ENCODE assay signal across 8 cellular contexts in the genomic region with DNA sequence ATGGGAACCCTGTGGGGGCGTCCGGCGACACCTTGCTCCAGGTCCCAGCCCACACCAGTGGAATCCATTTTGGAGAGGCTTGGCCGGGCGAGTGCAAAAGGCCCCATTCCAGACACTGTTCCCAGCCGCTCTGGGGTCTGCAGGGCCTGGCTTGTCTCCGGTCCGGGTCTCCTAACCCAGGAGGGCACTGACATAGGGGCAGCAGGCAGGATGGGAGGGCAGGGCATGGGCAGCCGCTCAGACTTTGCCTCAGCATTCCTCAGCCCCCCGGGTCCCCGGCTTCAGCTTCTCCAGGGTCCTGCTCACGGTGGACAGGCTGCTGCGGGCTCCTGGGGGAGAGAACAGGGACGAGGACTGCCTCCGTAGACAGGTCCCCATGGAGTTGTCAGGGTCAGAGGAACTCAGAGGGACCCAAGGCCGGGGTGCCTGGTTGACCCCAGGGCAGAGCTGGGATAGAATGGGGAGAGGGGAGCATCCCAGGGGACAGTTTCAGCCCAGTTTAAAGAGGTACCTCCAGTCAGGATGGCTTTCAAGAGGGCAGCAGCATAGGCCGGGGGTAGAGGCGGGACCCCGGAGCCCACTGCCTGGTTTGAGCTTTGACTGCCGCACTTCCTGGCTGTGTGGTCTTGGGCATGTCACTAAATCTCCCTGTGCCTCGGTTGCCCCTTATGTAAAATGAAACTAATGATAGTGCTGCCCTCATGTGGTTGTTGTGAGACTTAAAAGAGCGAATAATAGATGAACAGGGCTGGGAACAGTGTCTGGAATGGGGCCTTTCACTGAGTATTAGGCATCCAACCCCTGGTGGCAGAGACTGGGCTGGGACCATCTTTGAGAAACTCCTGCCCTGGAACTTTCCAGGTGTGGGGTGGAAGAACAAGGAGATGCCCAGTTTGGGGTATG. TPM values are rescaled to one million over a fixed set of nuclear protein-coding genes. Genes with fewer than 3 reads are reported as not detected.
DNase-seq lines count a peak whose midpoint lies in the region; ATAC-seq, FAIRE-seq and TF ChIP-seq lines count a peak whose summit lies in the region.

No MANE protein-coding gene starts in this region.

- H3K4me3 ChIP-seq in bronchial epithelial cell (ENCODE audit: low read depth, low read length) (no peak overlapping the region), lung (no peak overlapping the region)

- no peaks in the 10 kb centered on the region for H3K4me1 ChIP-seq in lung (ENCODE audit: control insufficient read depth in 2 of 2, insufficient read depth in 2 of 2, low read length in 2 of 2)

- no peak overlapping the region for H3K4me3 Mint-ChIP-seq in mesothelial cell of epicardium

- H3K9me3 Mint-ChIP-seq in mesothelial cell of epicardium = no peaks in the 10 kb centered on the region

- H3K27ac ChIP-seq in lung (ENCODE audit: low read depth in 1 of 2, low read length in 1 of 2) = no peak overlapping the region

- H3K27me3 ChIP-seq in bronchial epithelial cell (ENCODE audit: control insufficient read depth, insufficient read depth, low read length) (peaks cover 25% of the 10 kb centered on the region), lung (ENCODE audit: control insufficient read depth, insufficient read depth) (no peaks in the 10 kb centered on the region)

- DNase-seq in A172 (ENCODE audit: low spot score) (peak; percentile 30), G401 (ENCODE audit: low spot score) (peak; percentile 54), NCI-H748 (lab: John Stamatoyannopoulos, UW; ENCODE audit: unreplicated experiment) (peak; percentile 55), bronchial epithelial cell (ENCODE audit: low read depth) (peak; percentile 61), lung (ENCODE audit: low spot score) (no peak), mesothelial cell of epicardium (ENCODE audit: low spot score in 2 of 2, unreplicated experiment in 2 of 2) (no peak)
- DNase-seq in activated effector memory CD4-positive, alpha-beta T cell treated with Interleukin-2 at 50 U/mL for 16 hours = no peak

- FAIRE-seq in bronchial epithelial cell (lab: Jason Lieb, UNC) = peak; percentile 40

- in situ Hi-C loops in G401 (cut with HindIII; ENCODE audit: low sequenced_read_pairs) = no loop called here

- ATAC-seq in lung (ENCODE audit: insufficient read depth, low FRiP score) (no peak), GM18519 (IDR thresholded peaks at IDR 0.05; ENCODE audit: low FRiP score, unreplicated experiment) (no peak)

- H3K9me3 ChIP-seq in lung (ENCODE audit: control insufficient read depth in 2 of 2, insufficient read depth in 1 of 2, low read length in 1 of 2) = peaks cover 0 to 8% of the 10 kb centered on the region in 2 donors

- H3K36me3 Mint-ChIP-seq in mesothelial cell of epicardium = no peaks in the 10 kb centered on the region

- peaks cover 2% of the 10 kb centered on the region for H3K4me1 Mint-ChIP-seq in mesothelial cell of epicardium

- no peak overlapping the region for H3K27ac Mint-ChIP-seq in mesothelial cell of epicardium

- 77 to 81% methylated on average over 22 of the region's 22 CpGs for WGBS in lung, 2 donors

- peaks cover 84% of the 10 kb centered on the region for H3K27me3 Mint-ChIP-seq in mesothelial cell of epicardium (ENCODE audit: low read depth)

- TF ChIP-seq CTCF in bronchial epithelial cell (IDR thresholded peaks at IDR 0.05; ENCODE audit: insufficient read depth, low read length, severe bottlenecking) (peak; percentile 49), lung (IDR thresholded peaks at IDR 0.05; ENCODE audit: control extremely low read depth, extremely low read depth) (peak; percentile 1), mesothelial cell of epicardium (IDR thresholded peaks at IDR 0.05; ENCODE audit: unreplicated experiment) (no peak)

- no peaks in the 10 kb centered on the region for H3K36me3 ChIP-seq in bronchial epithelial cell (ENCODE audit: control insufficient read depth, insufficient read depth, low read length)
- no peaks in the 10 kb centered on the region for H3K36me3 ChIP-seq in lung (ENCODE audit: control insufficient read depth in 2 of 2, insufficient read depth in 2 of 2, low read length in 2 of 2)

RNA-seq across cellular contexts. Expression of gene KNCN, which starts 3.7 kb away (rescaled TPM):
- not detected in 2 replicates for total RNA-seq in A172 (2014; rRNA removed; shearing (Covaris generic))
- not detected in 2 replicates for total RNA-seq in G401 (2014; rRNA removed; shearing (Covaris generic))
- total RNA-seq in bronchial epithelial cell = not detected in 2 replicates
- total RNA-seq in lung = under 1 TPM in 1 of 2 donors, not detected in 1; 0.09 TPM
- under 1 TPM in 1 of 2 donors, not detected in 1; 0.01 TPM for polyA plus RNA-seq in lung
- not detected in 3 replicates for total RNA-seq in mesothelial cell of epicardium

RNA-seq across cellular contexts. Expression of gene MKNK1, which starts 56.3 kb away (rescaled TPM):
- total RNA-seq in A172 (2014; rRNA removed; shearing (Covaris generic)) = 26.7 and 32.3 TPM in 2 replicates
- total RNA-seq in G401 (2014; rRNA removed; shearing (Covaris generic)) = 21.4 and 34.5 TPM in 2 replicates
- total RNA-seq in bronchial epithelial cell = 16.8 and 21.8 TPM in 2 replicates
- 10 to 100 TPM; 51.4 to 83.5 TPM for total RNA-seq in lung
- 10 to 100 TPM; 29.4 to 74.2 TPM for polyA plus RNA-seq in lung
- total RNA-seq in mesothelial cell of epicardium = 30.6 to 34.8 TPM (median 31.0 TPM) in 3 replicates

RNA-seq across cellular contexts. Expression of gene DMBX1, which starts 58.1 kb away (rescaled TPM):
- 0.89 and 1.3 TPM in 2 replicates for total RNA-seq in A172 (2014; rRNA removed; shearing (Covaris generic))
- 0.20 and 1.0 TPM in 2 replicates for total RNA-seq in G401 (2014; rRNA removed; shearing (Covaris generic))
- not detected in 2 replicates for total RNA-seq in bronchial epithelial cell
- total RNA-seq in lung = under 1 TPM in 1 of 2 donors, not detected in 1; 0.09 TPM
- polyA plus RNA-seq in lung = under 1 TPM in 1 of 2 donors, not detected in 1; 0.01 TPM
- total RNA-seq in mesothelial cell of epicardium = not detected in 3 replicates

Comparison
In these comparisons a context has a peak if more than half of its experiments do, and no peak if none do; other contexts are left out.
1. DNase-seq: peak in A172 (single experiment), G401 (single experiment), NCI-H748 (single experiment) and bronchial epithelial cell (single experiment); none in lung (single experiment), mesothelial cell of epicardium (0 of 2) and activated effector memory CD4-positive, alpha-beta T cell treated with Interleukin-2 at 50 U/mL for 16 hours (single experiment).